In genomic region chr16:648071-648785, GRCh38 we compare ENCODE assay signal across 6 cellular contexts. TPM values are rescaled to one million over a fixed set of nuclear protein-coding genes. Genes with fewer than 3 reads are reported as not detected.
DNase-seq lines count a peak whose midpoint lies in the region; ATAC-seq and TF ChIP-seq lines count a peak whose summit lies in the region.

No MANE protein-coding gene starts in this region.

- POLR2A ChIA-PET in MCF 10A (lab: Yijun Ruan, JAX): interaction anchor here (0.6 to 2.8 kb wide), 12 partner anchors 11 to 78 kb away, joined by 3 to 17 read pairs (median 4); partner anchors contain the start of genes CCDC78, JMJD8, METTL26 and RAB40C

- CTCF ChIA-PET in MCF 10A (lab: Yijun Ruan, JAX): interaction anchor here (0.5 to 1.4 kb wide), 13 partner anchors 11 to 647 kb away, joined by 3 to 7 read pairs (median 3); partner anchors contain the start of gene WDR24

- TF ChIP-seq CTCF in GM12873 (IDR thresholded peaks at IDR 0.05; ENCODE audit: insufficient read depth, low read depth, low read length, missing control alignments): peak; percentile 83
- TF ChIP-seq CTCF in MCF 10A (IDR thresholded peaks at IDR 0.05; ENCODE audit: unreplicated experiment): peak; percentile 62
- peak; percentile 49 for TF ChIP-seq CTCF in neural crest cell (conservative IDR thresholded peaks at IDR 0.05)

- peak; percentile 34 for DNase-seq in NCI-H526 treated with DMSO at 0.1 percent for 48 hours (lab: John Stamatoyannopoulos, UW)
- DNase-seq in MCF 10A (ENCODE audit: unreplicated experiment): peak; percentile 63
- no peak for DNase-seq in neural crest cell (ENCODE audit: low read depth, low spot score)
- no peak for DNase-seq in EL

- peaks cover 32% of the 10 kb centered on the region for H3K36me3 Mint-ChIP-seq in MCF 10A (ENCODE audit: insufficient read depth, unreplicated experiment)
- no peaks in the 10 kb centered on the region for H3K36me3 Mint-ChIP-seq in neural crest cell (ENCODE audit: low read depth)

- H3K27ac Mint-ChIP-seq in MCF 10A (ENCODE audit: low read depth, unreplicated experiment) (peak overlapping the region; percentile 88), neural crest cell (ENCODE audit: unreplicated experiment) (peak overlapping the region; percentile 50)

- H3K4me3 Mint-ChIP-seq in MCF 10A (ENCODE audit: unreplicated experiment) (peak overlapping the region; percentile 74), neural crest cell (peak overlapping the region; percentile 80)

- H3K27me3 Mint-ChIP-seq in MCF 10A (ENCODE audit: insufficient read depth, unreplicated experiment) (no peaks in the 10 kb centered on the region), neural crest cell (ENCODE audit: low read depth) (peaks cover 2% of the 10 kb centered on the region)

- BruUV-seq in MCF 10A (replicated peaks; lab: Mats Ljungman, UMichigan): TSS peak; percentile 17

- H3K9me3 Mint-ChIP-seq in MCF 10A (ENCODE audit: unreplicated experiment) (no peaks in the 10 kb centered on the region), neural crest cell (no peaks in the 10 kb centered on the region)

- intact Hi-C loops in MCF 10A (cut with micrococcal nuclease): loop anchor here (2.0 kb wide), 1 partner anchor 59 kb away; no protein-coding TSS in a partner anchor

- no peak for ATAC-seq in HG02852 (IDR thresholded peaks at IDR 0.05; ENCODE audit: unreplicated experiment)

- H3K4me1 Mint-ChIP-seq in MCF 10A (ENCODE audit: insufficient read depth, unreplicated experiment) (peaks cover 17% of the 10 kb centered on the region), neural crest cell (no peaks in the 10 kb centered on the region)

RNA-seq across cellular contexts. Expression of gene WDR90, which starts 0.9 kb away (rescaled TPM):
- total RNA-seq in MCF 10A (2022) (40.4 and 47.9 TPM in 2 replicates), neural crest cell (95.8 and 97.0 TPM in 2 replicates)

RNA-seq across cellular contexts. Expression of gene MCRIP2, which starts 6.6 kb away (rescaled TPM):
- total RNA-seq in MCF 10A (2022): 43.6 and 44.6 TPM in 2 replicates
- 16.2 and 17.6 TPM in 2 replicates for total RNA-seq in neural crest cell

RNA-seq across cellular contexts. Expression of gene METTL26, which starts 12.1 kb away (rescaled TPM):
- total RNA-seq in MCF 10A (2022) (104 and 106 TPM in 2 replicates), neural crest cell (73.4 and 75.3 TPM in 2 replicates)

RNA-seq across cellular contexts. Expression of gene WFIKKN1, which starts 17.4 kb away (rescaled TPM):
- total RNA-seq in MCF 10A (2022) (0.14 and 0.17 TPM in 2 replicates), neural crest cell (8.1 and 8.5 TPM in 2 replicates)

RNA-seq across cellular contexts. Expression of gene RHOT2, which starts 19.7 kb away (rescaled TPM):
- total RNA-seq in MCF 10A (2022) (110 and 118 TPM in 2 replicates), neural crest cell (171 and 189 TPM in 2 replicates)

Comparison
In these comparisons a context has a peak if more than half of its experiments do, and no peak if none do; other contexts are left out.
1. DNase-seq: peak in NCI-H526 treated with DMSO at 0.1 percent for 48 hours (single experiment) and MCF 10A (single experiment); none in neural crest cell (single experiment) and EL (single experiment).
2. Peak in every context shown above with its lines, with median percentiles within 50 percentile points of each other: CTCF ChIP-seq.